ENCODE assay signal across 13 cellular contexts in the genomic region with DNA sequence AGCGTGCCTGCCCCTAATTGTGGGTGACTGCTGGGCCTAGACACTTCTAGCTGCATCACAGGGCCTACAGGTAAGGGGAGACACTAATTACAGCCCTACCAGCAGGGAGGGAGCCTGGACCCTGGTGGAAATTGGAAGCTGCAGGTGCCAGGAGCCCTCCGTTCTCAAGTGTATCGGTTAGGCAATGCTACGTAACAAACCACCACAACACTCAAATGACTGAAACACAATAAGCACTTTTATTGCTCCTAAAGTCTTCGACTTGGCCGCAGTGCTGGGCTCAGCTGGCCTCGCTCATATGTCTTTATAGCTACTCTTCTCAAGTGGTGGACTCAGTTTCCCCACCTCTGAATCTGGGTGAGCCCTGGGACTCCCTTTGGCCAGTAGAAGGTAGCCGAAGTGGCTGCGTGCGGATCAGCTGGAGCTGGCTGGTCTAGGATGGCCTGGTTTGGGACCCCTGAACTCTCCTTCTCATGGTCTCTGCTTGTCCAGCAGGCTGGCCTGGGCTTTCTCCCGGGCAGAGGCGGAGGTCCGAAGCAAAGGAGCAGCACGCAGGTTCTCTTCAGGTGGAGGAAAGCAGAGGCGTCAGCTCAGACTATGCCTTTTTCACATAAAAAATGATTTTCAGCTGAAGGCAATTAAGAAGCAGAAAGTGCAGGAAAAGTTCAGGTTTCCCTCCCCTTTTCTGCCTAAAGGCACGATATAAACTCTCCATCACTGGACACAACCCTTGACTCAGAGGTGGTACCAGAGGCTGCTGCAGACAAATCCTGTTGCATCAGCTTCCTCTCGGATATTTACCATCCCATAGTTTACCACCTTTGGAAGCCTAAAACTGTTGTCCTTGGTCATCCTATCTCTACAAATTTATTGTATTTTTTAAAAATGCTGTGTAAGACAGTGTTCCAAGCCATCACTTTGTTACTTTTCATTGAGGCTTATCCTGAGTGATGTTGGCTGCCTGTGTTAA. TPM values are rescaled to one million over a fixed set of nuclear protein-coding genes. Genes with fewer than 3 reads are reported as not detected.
DNase-seq lines count a peak whose midpoint lies in the region; ATAC-seq and TF ChIP-seq lines count a peak whose summit lies in the region.
"Had no signal": no experiment of that assay in that cellular context is flagged by ENCODE, and none has a peak within 500 bp of the region (broad histone marks: within the 10 kb centered on the region; RNA-seq: fewer than 3 reads in every experiment).

No MANE protein-coding gene starts in this region.

- peaks cover 16% of the 10 kb centered on the region for H3K4me1 ChIP-seq in NT2/D1 (ENCODE audit: insufficient read depth, insufficient read length)
- H3K4me1 ChIP-seq in iPS-18a (ENCODE audit: control insufficient read depth, low read depth, low read length) = peaks cover 13% of the 10 kb centered on the region
- peaks cover 0 to 13% (median 0%) of the 10 kb centered on the region in 6 donors for H3K4me1 ChIP-seq in spleen

- no peaks in the 10 kb centered on the region for H3K36me3 Mint-ChIP-seq in natural killer cell treated with Interleukin-12 subunit alpha and Interleukin-12 subunit beta and Interleukin-15 and Interleukin-18, amount 100 ng/mL, for 72 hours
- no peaks in the 10 kb centered on the region for H3K36me3 Mint-ChIP-seq in natural killer cell
- H3K36me3 Mint-ChIP-seq: CD14-positive monocyte had no signal

- H3K9ac ChIP-seq in NT2/D1 (ENCODE audit: insufficient read length, low read depth) (peak overlapping the region; percentile 8), iPS-18a (ENCODE audit: low read length) (no peak overlapping the region)

- H3K9me3 ChIP-seq in NT2/D1 (ENCODE audit: insufficient read depth, low read length) (peaks cover 7% of the 10 kb centered on the region; the same call in 1 of the 2 replicates), iPS-18a (ENCODE audit: control insufficient read depth, low read depth, low read length) (no peaks in the 10 kb centered on the region), spleen (no peaks in the 10 kb centered on the region)

- DNase-seq in natural killer cell treated with Interleukin-12 subunit alpha and Interleukin-12 subunit beta and Interleukin-15 and Interleukin-18, amount 100 ng/mL, for 72 hours (ENCODE audit: low spot score) = peak; percentile 51
- no peak for DNase-seq in natural killer cell
- DNase-seq in NT2/D1 (ENCODE audit: low read depth, low spot score) = no peak
- peak; percentile 64 for DNase-seq in spleen
- DNase-seq in NCI-H446 (lab: John Stamatoyannopoulos, UW) = no peak
- no peak for DNase-seq in OCI-M1 (lab: John Stamatoyannopoulos, UW)
- DNase-seq in mesenteric fat pad (ENCODE audit: low spot score) = no peak
- DNase-seq: Calu3, DMS 273 treated with DMSO at 0.1 percent for 48 hours, HFFc6 had no signal

- H3K36me3 ChIP-seq in NT2/D1 (ENCODE audit: insufficient read depth, insufficient read length, low read length) (peaks cover 14% of the 10 kb centered on the region), iPS-18a (ENCODE audit: control insufficient read depth, low read depth, low read length) (no peaks in the 10 kb centered on the region), spleen (no peaks in the 10 kb centered on the region)

- H3K27me3 ChIP-seq in NT2/D1 (ENCODE audit: insufficient read depth, insufficient read length) (no peaks in the 10 kb centered on the region), iPS-18a (ENCODE audit: control insufficient read depth, insufficient read depth, low read length) (no peaks in the 10 kb centered on the region), spleen (replicated peaks in 1 of 7) (no peaks in the 10 kb centered on the region)

- H3K9me3 Mint-ChIP-seq in natural killer cell treated with Interleukin-12 subunit alpha and Interleukin-12 subunit beta and Interleukin-15 and Interleukin-18, amount 100 ng/mL, for 72 hours = no peaks in the 10 kb centered on the region
- H3K9me3 Mint-ChIP-seq in natural killer cell = no peaks in the 10 kb centered on the region
- H3K9me3 Mint-ChIP-seq: HFFc6 had no signal

- intact Hi-C loops in natural killer cell (cut with micrococcal nuclease) = no loop called here
- intact Hi-C loops in spleen (cut with DNase I; ENCODE audit: low total_unique reads) = no loop called here

- WGBS in spleen, 5 donors = 92 to 96% (median 95%) methylated on average over 15 to 17 of the region's 17 CpGs

- H3K4me1 Mint-ChIP-seq in natural killer cell treated with Interleukin-12 subunit alpha and Interleukin-12 subunit beta and Interleukin-15 and Interleukin-18, amount 100 ng/mL, for 72 hours (ENCODE audit: low read depth in 2 of 2) = peaks cover 3 to 5% of the 10 kb centered on the region in 2 donors
- peaks cover 0 to 5% of the 10 kb centered on the region in 2 donors for H3K4me1 Mint-ChIP-seq in natural killer cell

- H3K27ac Mint-ChIP-seq in natural killer cell treated with Interleukin-12 subunit alpha and Interleukin-12 subunit beta and Interleukin-15 and Interleukin-18, amount 100 ng/mL, for 72 hours = no peak overlapping the region
- no peak overlapping the region for H3K27ac Mint-ChIP-seq in natural killer cell
- H3K27ac Mint-ChIP-seq: CD14-positive monocyte, HFFc6 had no signal

- H3K4me3 ChIP-seq in NT2/D1 (ENCODE audit: insufficient read length, low read depth) (no peak overlapping the region), iPS-18a (ENCODE audit: low read length) (no peak overlapping the region), spleen (no peak overlapping the region)

- no peak for ATAC-seq in natural killer cell treated with Interleukin-12 subunit alpha and Interleukin-12 subunit beta and Interleukin-15 and Interleukin-18, amount 100 ng/mL, for 72 hours
- no peak for ATAC-seq in natural killer cell

- peaks cover 8 to 13% of the 10 kb centered on the region in 2 donors for H3K27me3 Mint-ChIP-seq in natural killer cell treated with Interleukin-12 subunit alpha and Interleukin-12 subunit beta and Interleukin-15 and Interleukin-18, amount 100 ng/mL, for 72 hours
- H3K27me3 Mint-ChIP-seq in natural killer cell (ENCODE audit: low read depth in 2 of 2) = peaks cover 8% of the 10 kb centered on the region in 2 donors

- H3K27ac ChIP-seq in iPS-18a (ENCODE audit: low read length) = peak overlapping the region; percentile 26
- H3K27ac ChIP-seq in spleen = no peak overlapping the region
- H3K27ac ChIP-seq: 22Rv1 had no signal

- TF ChIP-seq CTCF in natural killer cell (IDR thresholded peaks at IDR 0.05) (no peak), spleen (IDR thresholded peaks at IDR 0.05 in 8 of 11, conservative IDR thresholded peaks at IDR 0.05 in 3 of 11) (no peak)

- H3K4me3 Mint-ChIP-seq in natural killer cell treated with Interleukin-12 subunit alpha and Interleukin-12 subunit beta and Interleukin-15 and Interleukin-18, amount 100 ng/mL, for 72 hours = no peak overlapping the region
- H3K4me3 Mint-ChIP-seq in natural killer cell = no peak overlapping the region
- H3K4me3 Mint-ChIP-seq: CD14-positive monocyte, HFFc6 had no signal

- no peak for TF ChIP-seq POLR2A in spleen (IDR thresholded peaks at IDR 0.05)

RNA-seq across cellular contexts. Expression of gene TMEM170A, which starts 8.7 kb away (rescaled TPM):
- total RNA-seq in natural killer cell treated with Interleukin-12 subunit alpha and Interleukin-12 subunit beta and Interleukin-15 and Interleukin-18, amount 100 ng/mL, for 72 hours = 10 to 100 TPM; 38.3 to 48.4 TPM
- total RNA-seq in natural killer cell = 10 to 100 TPM; 51.5 to 61.0 (median 53.9) TPM
- total RNA-seq in spleen = 10 to 100 TPM; 26.3 to 54.0 (median 34.2) TPM
- polyA plus RNA-seq in spleen = 10 to 100 TPM in 1 of 3 donors, 1 to 10 TPM in 2; 6.1 to 12.0 (median 6.4) TPM
- total RNA-seq in mesenteric fat pad = 17.3 TPM

RNA-seq across cellular contexts. Expression of gene CHST6, which starts 22.0 kb away (rescaled TPM):
- total RNA-seq in natural killer cell treated with Interleukin-12 subunit alpha and Interleukin-12 subunit beta and Interleukin-15 and Interleukin-18, amount 100 ng/mL, for 72 hours = under 1 TPM in 1 of 2 donors, not detected in 1; 0.08 TPM
- total RNA-seq in natural killer cell = not detected
- total RNA-seq in spleen = under 1 TPM in 6 of 7 donors, not detected in 1; 0.17 to 0.66 (median 0.26) TPM
- polyA plus RNA-seq in spleen = under 1 TPM; under 0.01 to 0.06 (median 0.02) TPM
- total RNA-seq in mesenteric fat pad = 0.16 TPM
- polyA plus RNA-seq: CD14-positive monocyte had no signal

RNA-seq across cellular contexts. Expression of gene CFDP1, which starts 39.9 kb away (rescaled TPM):
- total RNA-seq in natural killer cell treated with Interleukin-12 subunit alpha and Interleukin-12 subunit beta and Interleukin-15 and Interleukin-18, amount 100 ng/mL, for 72 hours = 10 to 100 TPM; 29.1 to 49.5 TPM
- 10 to 100 TPM; 32.2 to 38.8 (median 32.3) TPM for total RNA-seq in natural killer cell
- total RNA-seq in spleen = 100 to 1,000 TPM in 6 of 7 donors, 10 to 100 TPM in 1; 56.1 to 153 (median 108) TPM
- 100 to 1,000 TPM; 101 to 222 (median 108) TPM for polyA plus RNA-seq in spleen
- total RNA-seq in mesenteric fat pad = 43.1 TPM

Comparison
In these comparisons a context has a peak if more than half of its experiments do, and no peak if none do; other contexts are left out.
1. DNase-seq: peak in natural killer cell treated with Interleukin-12 subunit alpha and Interleukin-12 subunit beta and Interleukin-15 and Interleukin-18, amount 100 ng/mL, for 72 hours (single experiment) and spleen (single experiment); none in natural killer cell (single experiment), NT2/D1 (single experiment), NCI-H446 (0 of 2), OCI-M1 (single experiment) and mesenteric fat pad (single experiment).